22 cellular contexts compared by ENCODE assay signal in the genomic region with DNA sequence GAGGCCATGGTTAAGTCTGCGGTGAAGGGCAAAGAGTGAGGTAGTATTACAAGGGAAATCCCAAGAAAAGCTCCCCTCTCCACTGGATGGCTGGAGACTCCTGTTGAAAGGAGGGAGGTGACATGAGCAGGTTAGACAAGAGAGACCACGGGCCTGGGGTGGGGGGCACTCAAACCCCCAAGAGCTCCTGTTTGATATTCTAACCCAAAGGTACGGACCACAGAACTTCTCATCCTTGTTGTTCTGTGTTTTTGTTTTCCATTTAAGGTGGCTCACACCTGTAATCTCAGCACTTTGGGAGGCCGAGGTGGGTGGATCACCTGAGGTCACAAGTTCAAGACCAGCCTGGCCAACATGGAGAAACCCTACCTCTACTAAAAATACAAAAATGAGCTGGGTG. TPM values are rescaled to one million over a fixed set of nuclear protein-coding genes. Genes with fewer than 3 reads are reported as not detected.
A peak's percentile ranks its signal among the peaks of the same experiment; 100 is the strongest.
DNase-seq lines count a peak whose midpoint lies in the region; ATAC-seq and TF ChIP-seq lines count a peak whose summit lies in the region.
"Had no signal": no experiment of that assay in that cellular context is flagged by ENCODE, and none has a peak within 500 bp of the region (broad histone marks: within the 10 kb centered on the region; RNA-seq: fewer than 3 reads in every experiment).

No MANE protein-coding gene starts in this region.

- H3K4me1 Mint-ChIP-seq in nephron, result peaks cover 66% of the 10 kb centered on the region
- H3K4me1 Mint-ChIP-seq: CD4-positive, alpha-beta memory T cell had no signal

- ATAC-seq in Right ventricle myocardium superior (ENCODE audit: poor library complexity) (no peak), GM21360 (IDR thresholded peaks at IDR 0.05; ENCODE audit: unreplicated experiment) (no peak)
- ATAC-seq: HCT116 had no signal

- TF ChIP-seq POLR2A in vagina (IDR thresholded peaks at IDR 0.05), result no peak

- H3K36me3 ChIP-seq in right atrium auricular region (no peaks in the 10 kb centered on the region), tibial artery (no peaks in the 10 kb centered on the region), vagina (no peaks in the 10 kb centered on the region)
- H3K36me3 ChIP-seq: BLaER1 had no signal

- H3K4me3 Mint-ChIP-seq in nephron, result no peak overlapping the region
- H3K4me3 Mint-ChIP-seq: CD14-positive monocyte; CD4-positive, alpha-beta memory T cell; HFFc6 had no signal

- peak overlapping the region in 2 of 3 experiments; percentile 3 to 21 for H3K27ac Mint-ChIP-seq in nephron
- H3K27ac Mint-ChIP-seq: CD14-positive monocyte; CD4-positive, alpha-beta memory T cell; HFFc6 had no signal

- TF ChIP-seq CTCF in right atrium auricular region (IDR thresholded peaks at IDR 0.05) (no peak), nephron (IDR thresholded peaks at IDR 0.05; ENCODE audit: unreplicated experiment in 3 of 3) (no peak), tibial artery (IDR thresholded peaks at IDR 0.05) (no peak), vagina (IDR thresholded peaks at IDR 0.05) (no peak)

- H3K9me3 ChIP-seq in right atrium auricular region, result no peaks in the 10 kb centered on the region
- H3K9me3 ChIP-seq in tibial artery, result no peaks in the 10 kb centered on the region
- no peaks in the 10 kb centered on the region for H3K9me3 ChIP-seq in vagina
- H3K9me3 ChIP-seq: BLaER1 had no signal

- H3K4me3 ChIP-seq in right atrium auricular region (no peak overlapping the region), tibial artery (no peak overlapping the region), vagina (no peak overlapping the region)
- H3K4me3 ChIP-seq: BLaER1 had no signal

- no peaks in the 10 kb centered on the region for H3K27me3 Mint-ChIP-seq in nephron (ENCODE audit: low read depth)

- peaks cover 0 to 46% of the 10 kb centered on the region in 2 donors for H3K4me1 ChIP-seq in right atrium auricular region
- H3K4me1 ChIP-seq in tibial artery, result peaks cover 5 to 53% (median 44%) of the 10 kb centered on the region in 4 donors
- peaks cover 24% of the 10 kb centered on the region for H3K4me1 ChIP-seq in vagina
- H3K4me1 ChIP-seq: BLaER1 had no signal

- peak overlapping the region in 1 of 2 donors; percentile 1 for H3K27ac ChIP-seq in right atrium auricular region
- peak overlapping the region; percentile 32 to 78 for H3K27ac ChIP-seq in tibial artery
- no peak overlapping the region for H3K27ac ChIP-seq in vagina
- H3K27ac ChIP-seq: BLaER1, HL-60 had no signal

- H3K27me3 ChIP-seq in right atrium auricular region (no peaks in the 10 kb centered on the region), tibial artery (no peaks in the 10 kb centered on the region), vagina (no peaks in the 10 kb centered on the region)
- H3K27me3 ChIP-seq: BLaER1 had no signal

- peaks cover 4% of the 10 kb centered on the region for H3K36me3 Mint-ChIP-seq in nephron (ENCODE audit: low read depth)
- H3K36me3 Mint-ChIP-seq: CD14-positive monocyte; CD4-positive, alpha-beta memory T cell had no signal

- DNase-seq in right atrium auricular region (ENCODE audit: low spot score) (peak; percentile 54), Right ventricle myocardium superior (no peak), tibial artery (no peak), vagina (ENCODE audit: extremely low spot score in 2 of 2) (no peak), NCI-H1694 treated with DMSO at 0.1 percent for 48 hours (lab: John Stamatoyannopoulos, UW) (no peak)
- DNase-seq: 8988T; CD4-positive, alpha-beta memory T cell; DMS153; DMS79; GDM1; GOT3; H7; HFFc6 had no signal

- intact Hi-C loops in Right ventricle myocardium superior (cut with DNase I), result no loop called here
- intact Hi-C loops in tibial artery (cut with DNase I; ENCODE audit: low total_unique reads), result no loop called here
- intact Hi-C loops in vagina (cut with DNase I), result no loop called here

- no peaks in the 10 kb centered on the region for H3K9me3 Mint-ChIP-seq in nephron
- H3K9me3 Mint-ChIP-seq: CD14-positive monocyte, HFFc6 had no signal

RNA-seq across cellular contexts. Expression of a gene that starts 11.6 kb away (rescaled TPM):
- total RNA-seq in right atrium auricular region (10 to 100 TPM; 17.6 to 22.7 TPM), Right ventricle myocardium superior (22.4 TPM), vagina (14.0 TPM)
- total RNA-seq: CD4-positive, alpha-beta memory T cell had no signal

RNA-seq across cellular contexts. Expression of a gene that starts 30.1 kb away (rescaled TPM):
- total RNA-seq in right atrium auricular region (not detected), Right ventricle myocardium superior (not detected), vagina (not detected)
- total RNA-seq: A673; CD4-positive, alpha-beta memory T cell; Daoy; H7; HFFc6; HT1080 had no signal
